8 cellular contexts compared by ENCODE assay signal in the genomic region with DNA sequence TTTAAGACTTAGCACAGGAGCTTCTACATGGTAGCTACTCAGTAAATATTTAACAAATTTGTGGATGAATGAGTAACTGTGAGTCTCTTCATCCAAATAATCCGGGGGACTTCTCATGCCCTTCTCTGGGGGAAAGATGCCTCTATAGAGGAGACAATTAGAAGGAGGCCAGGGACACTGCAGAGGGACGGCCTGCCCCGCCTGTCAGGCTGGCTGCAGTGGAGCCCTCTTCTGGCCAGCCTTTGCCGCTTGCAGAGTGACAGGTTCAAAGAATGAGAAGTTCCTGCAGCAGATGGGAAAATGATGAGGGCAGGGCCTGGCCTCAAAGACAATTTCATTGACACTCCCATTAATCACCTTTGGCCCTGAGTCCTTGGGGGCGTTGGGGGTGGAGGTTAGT.
A peak's percentile ranks its signal among the peaks of the same experiment; 100 is the strongest.
DNase-seq lines count a peak whose midpoint lies in the region; ATAC-seq and TF ChIP-seq lines count a peak whose summit lies in the region.

No MANE protein-coding gene starts in this region.

- H3K27me3 ChIP-seq in foreskin keratinocyte = no peaks in the 10 kb centered on the region

- ATAC-seq in foreskin keratinocyte (no peak), sciatic nerve (peak; percentile 79), GM21390 (IDR thresholded peaks at IDR 0.05; ENCODE audit: unreplicated experiment) (no peak), HG03521 (IDR thresholded peaks at IDR 0.05; ENCODE audit: unreplicated experiment) (no peak), HG02981 (IDR thresholded peaks at IDR 0.05; ENCODE audit: unreplicated experiment) (no peak)

- no peak overlapping the region for H3K4me3 Mint-ChIP-seq in T-helper 2 cell treated with Interferon-gamma antibody and Interleukin-4, amounts not matched to agents 5 μg/mL and 100 μg/mL, for 36 hours

- peaks cover 4% of the 10 kb centered on the region for H3K27me3 Mint-ChIP-seq in T-helper 2 cell treated with Interferon-gamma antibody and Interleukin-4, amounts not matched to agents 5 μg/mL and 100 μg/mL, for 36 hours (ENCODE audit: low read depth)

- peaks cover 36% of the 10 kb centered on the region for H3K4me1 Mint-ChIP-seq in T-helper 2 cell treated with Interferon-gamma antibody and Interleukin-4, amounts not matched to agents 5 μg/mL and 100 μg/mL, for 36 hours (ENCODE audit: low read depth)

- TF ChIP-seq CTCF in GM20000 (IDR thresholded peaks at IDR 0.05; ENCODE audit: extremely low read depth, missing control alignments) (peak; percentile 26), foreskin keratinocyte (conservative IDR thresholded peaks at IDR 0.05) (peak; percentile 36)

- peaks cover 2% of the 10 kb centered on the region for H3K9me3 Mint-ChIP-seq in T-helper 2 cell treated with Interferon-gamma antibody and Interleukin-4, amounts not matched to agents 5 μg/mL and 100 μg/mL, for 36 hours

- peaks cover 2% of the 10 kb centered on the region for H3K36me3 Mint-ChIP-seq in T-helper 2 cell treated with Interferon-gamma antibody and Interleukin-4, amounts not matched to agents 5 μg/mL and 100 μg/mL, for 36 hours (ENCODE audit: low read depth)

- H3K4me1 ChIP-seq in foreskin keratinocyte = no peaks in the 10 kb centered on the region

- intact Hi-C loops in sciatic nerve (cut with DNase I) = no loop called here

- no peak overlapping the region for H3K27ac ChIP-seq in foreskin keratinocyte

- peak; percentile 7 to 9 for DNase-seq in AML-193 (lab: John Stamatoyannopoulos, UW)
- peak; percentile 9 for DNase-seq in GM20000 (ENCODE audit: low spot score)
- DNase-seq in T-helper 2 cell treated with Interferon-gamma antibody and Interleukin-4, amounts not matched to agents 5 μg/mL and 100 μg/mL, for 36 hours (ENCODE audit: low spot score) = peak; percentile 33
- DNase-seq in foreskin keratinocyte = no peak
- no peak for DNase-seq in sciatic nerve (ENCODE audit: low spot score)

- no peak overlapping the region for H3K27ac Mint-ChIP-seq in T-helper 2 cell treated with Interferon-gamma antibody and Interleukin-4, amounts not matched to agents 5 μg/mL and 100 μg/mL, for 36 hours

Comparison
In these comparisons a context has a peak if more than half of its experiments do, and no peak if none do; other contexts are left out.
1. DNase-seq: peak in AML-193 (2 of 2), GM20000 (single experiment) and T-helper 2 cell treated with Interferon-gamma antibody and Interleukin-4, amounts not matched to agents 5 μg/mL and 100 μg/mL, for 36 hours (single experiment); none in foreskin keratinocyte (0 of 2) and sciatic nerve (single experiment).